Comparison of ENCODE assay signal across 21 cellular contexts in the genomic region with DNA sequence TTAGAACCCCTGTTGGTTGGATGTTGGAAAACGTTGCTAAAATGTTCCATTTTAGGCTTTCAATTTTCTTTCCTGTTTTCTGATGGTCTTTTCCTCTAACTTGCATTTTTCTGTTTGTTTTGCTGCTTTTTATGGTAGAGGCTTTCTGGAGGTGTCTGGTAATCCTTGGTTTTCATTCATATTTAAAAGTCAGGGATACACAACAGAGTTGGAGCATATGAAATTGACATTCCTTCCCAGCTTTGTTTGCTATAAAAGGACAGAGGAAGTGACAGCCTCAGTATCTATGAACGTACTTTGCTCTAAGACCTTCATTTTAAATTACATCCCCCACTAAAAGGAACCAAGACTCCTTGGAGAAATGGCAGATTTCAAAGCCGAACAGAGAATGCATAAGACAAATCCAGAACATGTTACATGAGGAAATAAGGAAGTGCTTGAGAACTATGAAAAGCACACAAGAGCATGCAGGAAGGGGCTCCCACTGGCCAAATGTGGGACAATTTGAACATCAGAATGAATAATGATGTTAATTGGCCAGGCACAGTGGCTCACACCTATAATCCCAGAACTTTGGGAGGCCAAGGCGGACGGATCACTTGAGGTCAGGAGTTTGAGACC. TPM values are rescaled to one million over a fixed set of nuclear protein-coding genes. Genes with fewer than 3 reads are reported as not detected.
DNase-seq lines count a peak whose midpoint lies in the region; ATAC-seq, FAIRE-seq and TF ChIP-seq lines count a peak whose summit lies in the region.
"Had no signal": no experiment of that assay in that cellular context is flagged by ENCODE, and none has a peak within 500 bp of the region (broad histone marks: within the 10 kb centered on the region; RNA-seq: fewer than 3 reads in every experiment).

No MANE protein-coding gene starts in this region.

- no peak for ATAC-seq in activated T-cell treated with anti-CD3 and anti-CD28 coated beads, Interleukin-2, amount 50 U/mL, for 72 hours (replicated peaks in 1 of 2)
- ATAC-seq in stimulated activated naive B cell treated with anti-CD40 and anti-IgM and Interleukin-4, amounts not matched to agents 10 μg/mL and 1 μg/mL and 100 μg/mL, for 72 hours (replicated peaks) = no peak
- no peak for ATAC-seq in HG02852 (IDR thresholded peaks at IDR 0.05; ENCODE audit: unreplicated experiment)
- ATAC-seq in HG02588 (IDR thresholded peaks at IDR 0.05; ENCODE audit: unreplicated experiment) = no peak

- FAIRE-seq in H54 (lab: Jason Lieb, UNC) = no peak
- FAIRE-seq: bronchial epithelial cell had no signal

- H3K4me1 Mint-ChIP-seq in activated T-cell treated with anti-CD3 and anti-CD28 coated beads, Interleukin-2, amount 50 U/mL, for 72 hours (ENCODE audit: low read depth) = peaks cover 52% of the 10 kb centered on the region
- H3K4me1 Mint-ChIP-seq in stimulated activated naive B cell treated with anti-CD40 and anti-IgM and Interleukin-4, amounts not matched to agents 10 μg/mL and 1 μg/mL and 100 μg/mL, for 72 hours = peaks cover 19 to 27% of the 10 kb centered on the region in 2 donors

- peaks cover 7 to 30% of the 10 kb centered on the region in 2 donors for H3K36me3 Mint-ChIP-seq in activated T-cell treated with anti-CD3 and anti-CD28 coated beads, Interleukin-2, amount 50 U/mL, for 72 hours (ENCODE audit: insufficient read depth in 2 of 2)
- peaks cover 42 to 55% of the 10 kb centered on the region in 2 donors for H3K36me3 Mint-ChIP-seq in stimulated activated naive B cell treated with anti-CD40 and anti-IgM and Interleukin-4, amounts not matched to agents 10 μg/mL and 1 μg/mL and 100 μg/mL, for 72 hours

- H3K4me3 Mint-ChIP-seq in activated T-cell treated with anti-CD3 and anti-CD28 coated beads, Interleukin-2, amount 50 U/mL, for 72 hours = peak overlapping the region in 1 of 2 donors; percentile 8
- H3K4me3 Mint-ChIP-seq in stimulated activated naive B cell treated with anti-CD40 and anti-IgM and Interleukin-4, amounts not matched to agents 10 μg/mL and 1 μg/mL and 100 μg/mL, for 72 hours = no peak overlapping the region

- no peak for TF ChIP-seq POLR2A in H54 (IDR thresholded peaks at IDR 0.05; ENCODE audit: low read depth, low read length)

- no peaks in the 10 kb centered on the region for H3K27me3 Mint-ChIP-seq in activated T-cell treated with anti-CD3 and anti-CD28 coated beads, Interleukin-2, amount 50 U/mL, for 72 hours (ENCODE audit: low read depth)
- H3K27me3 Mint-ChIP-seq in stimulated activated naive B cell treated with anti-CD40 and anti-IgM and Interleukin-4, amounts not matched to agents 10 μg/mL and 1 μg/mL and 100 μg/mL, for 72 hours = no peaks in the 10 kb centered on the region

- DNase-seq in activated T-cell treated with anti-CD3 and anti-CD28 coated beads, Interleukin-2, amount 50 U/mL, for 72 hours = no peak
- no peak for DNase-seq in activated T-cell treated with anti-CD3 and anti-CD28 coated beads for 4 hours
- peak; percentile 24 to 37 for DNase-seq in Kasumi-1 (lab: John Stamatoyannopoulos, UW)
- DNase-seq in dermis blood vessel endothelial cell = peak; percentile 20
- no peak for DNase-seq in stimulated activated naive B cell treated with anti-CD40 and anti-IgM and Interleukin-4, amounts not matched to agents 10 μg/mL and 1 μg/mL and 100 μg/mL, for 72 hours
- no peak for DNase-seq in H54 (ENCODE audit: insufficient read length, low spot score)
- DNase-seq: activated CD4-positive, CD25-positive, alpha-beta regulatory T cell treated with anti-CD3 and anti-CD28 coated beads, Interleukin-2, amount 50 U/mL, for 72 hours; amniotic stem cell; glutamatergic neuron; mammary epithelial cell; NCI-H187; NCI-H69; retina; spleen; stimulated activated CD4-positive, alpha-beta T cell treated with anti-CD3 and anti-CD28 coated beads, Interleukin-4, amount 100 ng/mL, for 24 hours; stomach; T-helper 9 cell; transverse colon had no signal

- peak overlapping the region; percentile 18 for H3K27ac Mint-ChIP-seq in activated T-cell treated with anti-CD3 and anti-CD28 coated beads, Interleukin-2, amount 50 U/mL, for 72 hours
- H3K27ac Mint-ChIP-seq in stimulated activated naive B cell treated with anti-CD40 and anti-IgM and Interleukin-4, amounts not matched to agents 10 μg/mL and 1 μg/mL and 100 μg/mL, for 72 hours = peak overlapping the region; percentile 90

- peaks cover 0 to 3% of the 10 kb centered on the region in 2 donors for H3K9me3 Mint-ChIP-seq in activated T-cell treated with anti-CD3 and anti-CD28 coated beads, Interleukin-2, amount 50 U/mL, for 72 hours
- H3K9me3 Mint-ChIP-seq in stimulated activated naive B cell treated with anti-CD40 and anti-IgM and Interleukin-4, amounts not matched to agents 10 μg/mL and 1 μg/mL and 100 μg/mL, for 72 hours = peaks cover 0 to 2% of the 10 kb centered on the region in 2 donors

RNA-seq across cellular contexts. Expression of a gene that starts 56.7 kb away (rescaled TPM):
- 100 to 1,000 TPM; 111 to 128 TPM for total RNA-seq in activated T-cell treated with anti-CD3 and anti-CD28 coated beads, Interleukin-2, amount 50 U/mL, for 72 hours
- 171 and 175 TPM in 2 replicates for total RNA-seq in dermis blood vessel endothelial cell

Comparison
In these comparisons a context has a peak if more than half of its experiments do, and no peak if none do; other contexts are left out.
1. DNase-seq: peak in Kasumi-1 (2 of 2) and dermis blood vessel endothelial cell (single experiment); none in activated T-cell treated with anti-CD3 and anti-CD28 coated beads, Interleukin-2, amount 50 U/mL, for 72 hours (0 of 2), activated T-cell treated with anti-CD3 and anti-CD28 coated beads for 4 hours (single experiment), stimulated activated naive B cell treated with anti-CD40 and anti-IgM and Interleukin-4, amounts not matched to agents 10 μg/mL and 1 μg/mL and 100 μg/mL, for 72 hours (single experiment) and H54 (single experiment).